In the genomic region with DNA sequence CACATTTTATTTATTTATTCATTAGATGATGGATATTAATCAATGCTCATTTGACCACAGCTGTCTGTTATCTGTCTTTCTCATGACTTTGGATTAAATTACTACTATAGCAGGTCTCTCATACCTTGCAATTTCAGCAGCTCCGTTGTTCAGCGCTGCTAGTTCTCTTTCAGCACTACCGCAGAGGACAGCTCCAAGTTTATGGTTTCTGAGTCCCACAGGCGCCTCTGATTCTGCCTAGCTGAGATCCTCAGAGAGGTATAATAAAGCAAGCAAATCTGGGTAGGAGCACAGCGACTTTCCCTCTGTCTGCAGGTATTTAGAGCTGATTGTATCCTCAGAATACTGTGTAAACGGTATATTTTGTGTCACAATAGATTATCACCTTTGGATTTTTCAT, we compare ENCODE assay signal across 10 cellular contexts.
DNase-seq lines count a peak whose midpoint lies in the region; ATAC-seq, FAIRE-seq and TF ChIP-seq lines count a peak whose summit lies in the region.
"Had no signal": no experiment of that assay in that cellular context is flagged by ENCODE, and none has a peak within 500 bp of the region (broad histone marks: within the 10 kb centered on the region; RNA-seq: fewer than 3 reads in every experiment).

No MANE protein-coding gene starts in this region.

- intact Hi-C loops in left ventricle myocardium superior (cut with micrococcal nuclease) = no loop called here

- no peak overlapping the region for H3K4me3 ChIP-seq in cardiac muscle cell
- H3K4me3 ChIP-seq: BLaER1 had no signal

- H3K27ac ChIP-seq in cardiac muscle cell = no peak overlapping the region
- H3K27ac ChIP-seq: BLaER1 had no signal

- peak; percentile 0 to 85 for DNase-seq in cardiac muscle cell (ENCODE audit: low read depth in 1 of 2, low spot score in 1 of 2)
- no peak for DNase-seq in left ventricle myocardium superior
- DNase-seq in OCI-M1 (lab: John Stamatoyannopoulos, UW) = peak; percentile 72
- DNase-seq in foreskin melanocyte = peak; percentile 19
- DNase-seq in urothelium cell line (ENCODE audit: low spot score) = peak; percentile 32
- DNase-seq in pons (ENCODE audit: low spot score) = no peak
- DNase-seq: NCI-H1105 had no signal

- TF ChIP-seq CTCF in cardiac muscle cell (IDR thresholded peaks at IDR 0.05; ENCODE audit: low read depth, low read length) = no peak

- H3K36me3 ChIP-seq in cardiac muscle cell = no peaks in the 10 kb centered on the region
- H3K36me3 ChIP-seq: BLaER1 had no signal

- no peaks in the 10 kb centered on the region for H3K9me3 ChIP-seq in cardiac muscle cell (ENCODE audit: low read depth)
- H3K9me3 ChIP-seq: BLaER1 had no signal

- no peak for FAIRE-seq in urothelium cell line (lab: Jason Lieb, UNC)

- H3K27me3 ChIP-seq in cardiac muscle cell = no peaks in the 10 kb centered on the region
- H3K27me3 ChIP-seq: BLaER1 had no signal

- ATAC-seq in left ventricle myocardium superior = no peak
- ATAC-seq in GM18861 (IDR thresholded peaks at IDR 0.05; ENCODE audit: unreplicated experiment) = no peak
- no peak for ATAC-seq in GM21367 (IDR thresholded peaks at IDR 0.05; ENCODE audit: unreplicated experiment)

- H3K4me1 ChIP-seq in cardiac muscle cell (ENCODE audit: low read depth) = no peaks in the 10 kb centered on the region
- H3K4me1 ChIP-seq: BLaER1 had no signal

Comparison
In these comparisons a context has a peak if more than half of its experiments do, and no peak if none do; other contexts are left out.
1. DNase-seq: peak in cardiac muscle cell (2 of 2), OCI-M1 (single experiment), foreskin melanocyte (single experiment) and urothelium cell line (single experiment); none in left ventricle myocardium superior (single experiment) and pons (single experiment).